13 cellular contexts compared by ENCODE assay signal in genomic region chr15:68206711-68207151, GRCh38. TPM values are rescaled to one million over a fixed set of nuclear protein-coding genes. Genes with fewer than 3 reads are reported as not detected.
DNase-seq lines count a peak whose midpoint lies in the region; TF ChIP-seq lines count a peak whose summit lies in the region.
"Had no signal": no experiment of that assay in that cellular context is flagged by ENCODE, and none has a peak within 500 bp of the region (broad histone marks: within the 10 kb centered on the region; RNA-seq: fewer than 3 reads in every experiment).

No MANE protein-coding gene starts in this region.

- H3K27ac ChIP-seq in C4-2B: peak overlapping the region; percentile 83
- peak overlapping the region; percentile 78 for H3K27ac ChIP-seq in HL-60 (replicated peaks)
- peak overlapping the region; percentile 96 for H3K27ac ChIP-seq in colonic mucosa
- peak overlapping the region; percentile 94 for H3K27ac ChIP-seq in neutrophil
- H3K27ac ChIP-seq in brain microvascular endothelial cell: no peak overlapping the region

- H3K36me3 ChIP-seq in colonic mucosa (no peaks in the 10 kb centered on the region), neutrophil (no peaks in the 10 kb centered on the region), brain microvascular endothelial cell (replicated peaks) (no peaks in the 10 kb centered on the region)
- H3K36me3 ChIP-seq: right lobe of liver had no signal

- H3K4me1 ChIP-seq in colonic mucosa: peaks cover 12% of the 10 kb centered on the region
- H3K4me1 ChIP-seq in neutrophil (ENCODE audit: control insufficient read depth in 1 of 2, insufficient read depth in 1 of 2, low read depth in 1 of 2, low read length in 1 of 2): peaks cover 74 to 78% of the 10 kb centered on the region in 2 experiments

- no peak for TF ChIP-seq CTCF in C4-2B (conservative IDR thresholded peaks at IDR 0.05)
- TF ChIP-seq CTCF in HL-60 (IDR thresholded peaks at IDR 0.05; ENCODE audit: insufficient read depth, low read length): no peak
- no peak for TF ChIP-seq CTCF in colonic mucosa (IDR thresholded peaks at IDR 0.05)
- no peak for TF ChIP-seq CTCF in neutrophil (IDR thresholded peaks at IDR 0.05)
- no peak for TF ChIP-seq CTCF in brain microvascular endothelial cell (IDR thresholded peaks at IDR 0.05; ENCODE audit: low read depth, low read length, missing control alignments)

- H3K9me3 ChIP-seq in colonic mucosa: no peaks in the 10 kb centered on the region
- H3K9me3 ChIP-seq in neutrophil: no peaks in the 10 kb centered on the region
- H3K9me3 ChIP-seq: right lobe of liver had no signal

- H3K4me3 ChIP-seq in HL-60 (replicated peaks; ENCODE audit: insufficient read depth, low read length) (no peak overlapping the region), colonic mucosa (no peak overlapping the region), neutrophil (ENCODE audit: low read depth in 1 of 2, low read length in 1 of 2) (peak overlapping the region in 1 of 2 experiments; percentile 65), brain microvascular endothelial cell (ENCODE audit: low read depth, low read length) (no peak overlapping the region)
- H3K4me3 ChIP-seq: right lobe of liver had no signal

- peak overlapping the region in 1 of 2 donors; percentile 95 for H3K9ac ChIP-seq in colonic mucosa (ENCODE audit: low read depth in 2 of 2, low read length in 2 of 2)

- in situ Hi-C loops in brain microvascular endothelial cell (cut with HindIII; ENCODE audit: low pct_ligation_motif_present, low sequenced_read_pairs): no loop called here

- H3K27me3 ChIP-seq in HL-60 (ENCODE audit: insufficient read depth, poor library complexity, severe bottlenecking): no peaks in the 10 kb centered on the region
- H3K27me3 ChIP-seq in colonic mucosa: no peaks in the 10 kb centered on the region
- H3K27me3 ChIP-seq in neutrophil: no peaks in the 10 kb centered on the region
- H3K27me3 ChIP-seq in brain microvascular endothelial cell (replicated peaks): no peaks in the 10 kb centered on the region
- H3K27me3 ChIP-seq: right lobe of liver had no signal

- DNase-seq in HL-60 (ENCODE audit: low read depth in 1 of 2, low spot score in 1 of 2): no peak
- DNase-seq in colonic mucosa: no peak
- DNase-seq in NCI-H526 treated with DMSO at 0.1 percent for 48 hours (lab: John Stamatoyannopoulos, UW): no peak
- DNase-seq in NOMO-1 treated with DMSO at 0.1 percent for 48 hours (lab: John Stamatoyannopoulos, UW; ENCODE audit: unreplicated experiment): no peak
- DNase-seq in brain microvascular endothelial cell: no peak
- DNase-seq in NCI-H1417 (lab: John Stamatoyannopoulos, UW): no peak
- DNase-seq: NCI-H2029; NCI-H446; SHP77; stimulated activated CD4-positive, alpha-beta T cell treated with anti-CD3 and anti-CD28 coated beads, Interleukin-2, amount 100 ng/mL, for 24 hours had no signal

- intact Hi-C loops in colonic mucosa (cut with DNase I): no loop called here

RNA-seq across cellular contexts. Expression of gene CALML4, which starts 1.6 kb away (rescaled TPM):
- total RNA-seq in colonic mucosa: 100 to 1,000 TPM; 111 to 126 TPM

RNA-seq across cellular contexts. Expression of gene CLN6, which starts 22.8 kb away (rescaled TPM):
- total RNA-seq in colonic mucosa: 10 to 100 TPM; 18.9 to 55.8 TPM
